Comparison of ENCODE assay signal across 9 cellular contexts in the genomic region with DNA sequence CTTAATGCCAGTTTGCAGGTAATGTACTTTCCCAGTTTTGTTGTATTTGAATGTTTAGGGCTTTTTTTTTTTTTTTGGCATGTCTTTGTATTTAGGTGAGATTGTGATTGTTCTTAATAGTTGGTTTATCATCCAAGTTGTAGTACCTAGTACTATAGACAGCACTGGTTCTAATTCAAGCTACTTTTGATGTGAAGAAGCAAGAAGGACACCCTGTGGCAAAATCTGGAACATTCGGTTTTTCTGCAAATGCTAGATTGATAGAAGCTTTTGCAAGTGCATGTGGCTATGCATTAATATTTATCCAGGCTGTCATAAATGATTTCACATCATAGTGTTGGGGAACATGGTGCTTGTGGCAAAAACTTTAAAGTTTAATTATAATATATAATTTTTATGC.
DNase-seq lines count a peak whose midpoint lies in the region; ATAC-seq, FAIRE-seq and TF ChIP-seq lines count a peak whose summit lies in the region.
"Had no signal": no experiment of that assay in that cellular context is flagged by ENCODE, and none has a peak within 500 bp of the region (broad histone marks: within the 10 kb centered on the region; RNA-seq: fewer than 3 reads in every experiment).

No MANE protein-coding gene starts in this region.

- no peak overlapping the region for H2BK15ac ChIP-seq in neuronal stem cell (ENCODE audit: low read length)

- H2AFZ ChIP-seq in GM12878 (ENCODE audit: control insufficient read depth, low read depth, low read length) (no peak overlapping the region), neuronal stem cell (ENCODE audit: low read length) (no peak overlapping the region)

- no peak overlapping the region for H3K23ac ChIP-seq in neuronal stem cell (ENCODE audit: low read depth, low read length, poor library complexity)

- H3K27ac ChIP-seq in GM12878 (ENCODE audit: control insufficient read depth, insufficient read depth) (no peak overlapping the region), neuronal stem cell (replicated peaks; ENCODE audit: low read length) (no peak overlapping the region)
- H3K27ac ChIP-seq: SJSA1 had no signal

- DNase-seq in NCI-H1694 (lab: John Stamatoyannopoulos, UW), result peak; percentile 69
- peak; percentile 15 for DNase-seq in GM12878 (ENCODE audit: low read depth, low spot score)
- peak; percentile 14 for DNase-seq in neuronal stem cell (ENCODE audit: low spot score)
- DNase-seq in stimulated activated CD4-positive, alpha-beta T cell treated with anti-CD3 and anti-CD28 coated beads, Interleukin-2, amount 100 ng/mL, for 48 hours, result no peak
- no peak for DNase-seq in GDM1 (lab: John Stamatoyannopoulos, UW)

- H2AK5ac ChIP-seq in neuronal stem cell (ENCODE audit: low read depth, low read length), result no peak overlapping the region

- in situ Hi-C loops in GM12878 (cut with MboI), result loop anchor here (25.0 kb wide), 1 partner anchor 626 kb away; no protein-coding TSS in a partner anchor

- no peak overlapping the region for H2BK5ac ChIP-seq in neuronal stem cell (ENCODE audit: low read length)

- POLR2A ChIA-PET in GM12878 (lab: Charles Lee), result interaction anchor here (0.7 kb wide), 1 partner anchor 237 kb away, joined by 4 read pairs; no protein-coding TSS in a partner anchor

- no peak overlapping the region for H3K4me3 ChIP-seq in GM12878
- H3K4me3 ChIP-seq in neuronal stem cell (ENCODE audit: low read length in 2 of 2), result no peak overlapping the region
- H3K4me3 ChIP-seq: SJSA1 had no signal

- peak; percentile 70 for FAIRE-seq in GM12878 (lab: Jason Lieb, UNC)

- no peak overlapping the region for H2BK120ac ChIP-seq in neuronal stem cell (ENCODE audit: low read depth, low read length)

- no peak overlapping the region for H3K14ac ChIP-seq in neuronal stem cell (ENCODE audit: low read length)

- RAD21 ChIA-PET in GM12878 (lab: Charles Lee; ENCODE audit: unreplicated experiment), result interaction anchor here (0.7 to 3.8 kb wide), 17 partner anchors 10 to 1919 kb away, joined by 3 to 19 read pairs (median 4); no protein-coding TSS in a partner anchor

- no peaks in the 10 kb centered on the region for H3K79me1 ChIP-seq in neuronal stem cell (ENCODE audit: low read depth, low read length)

- H3K9ac ChIP-seq in GM12878 (ENCODE audit: control insufficient read depth, insufficient read depth, low read length), result no peak overlapping the region
- H3K9ac ChIP-seq in neuronal stem cell (ENCODE audit: low read depth, low read length, poor library complexity), result no peak overlapping the region

- peak; percentile 80 for TF ChIP-seq RAD21 in GM12878 (IDR thresholded peaks at IDR 0.05; ENCODE audit: insufficient read depth, low read depth, low read length)

- no peak overlapping the region for H2BK12ac ChIP-seq in neuronal stem cell (ENCODE audit: low read length)

- TF ChIP-seq POLR2A in GM12878 (IDR thresholded peaks at IDR 0.05; ENCODE audit: low read depth, low read length), result no peak

- H3K27me3 ChIP-seq in GM12878 (replicated peaks in 1 of 2; ENCODE audit: control insufficient read depth in 2 of 2, insufficient read depth in 2 of 2, low read length in 1 of 2) (no peaks in the 10 kb centered on the region), neuronal stem cell (ENCODE audit: control insufficient read depth in 3 of 3, insufficient read depth in 3 of 3, low read depth in 1 of 3, low read length in 3 of 3) (no peaks in the 10 kb centered on the region)

- CTCF ChIA-PET in GM12878 (lab: Yijun Ruan, JAX), result interaction anchor here (0.6 to 1.7 kb wide), 16 partner anchors 10 to 1278 kb away, joined by 3 to 16 read pairs (median 4); no protein-coding TSS in a partner anchor

- H4K20me1 ChIP-seq in GM12878 (ENCODE audit: control insufficient read depth, insufficient read depth), result no peaks in the 10 kb centered on the region

- WGBS in GM12878 (ENCODE audit: insufficient coverage, insufficient replicate concordance, low lambda C conversion rate, missing lambda C conversion rate), result 21% methylated on average over 1 of the region's 1 CpG
- no CpG with 5 or more reads among the region's 1 CpG for WGBS in neuronal stem cell (ENCODE audit: extremely low coverage in 2 of 2, insufficient read length in 2 of 2, insufficient replicate concordance in 1 of 2), 2 donors

- H3K4me1 ChIP-seq in GM12878 (ENCODE audit: control insufficient read depth, insufficient read depth, low read length) (no peaks in the 10 kb centered on the region), neuronal stem cell (ENCODE audit: control insufficient read depth in 2 of 2, insufficient read depth in 1 of 2, low read depth in 1 of 2, low read length in 2 of 2) (peaks cover 0 to 15% of the 10 kb centered on the region in 2 donors)
- H3K4me1 ChIP-seq: SJSA1 had no signal

- TF ChIP-seq EP300 in GM12878 (IDR thresholded peaks at IDR 0.05; ENCODE audit: borderline replicate concordance in 1 of 2, control insufficient read depth in 1 of 2, low read depth in 2 of 2, low read length in 2 of 2), result no peak

- H3K9me3 ChIP-seq in GM12878 (replicated peaks; ENCODE audit: control insufficient read depth, insufficient read depth, low read length) (no peaks in the 10 kb centered on the region), neuronal stem cell (replicated peaks in 1 of 2; ENCODE audit: control insufficient read depth in 2 of 2, insufficient read depth in 1 of 2, low read depth in 1 of 2, low read length in 2 of 2) (no peaks in the 10 kb centered on the region)
- H3K9me3 ChIP-seq: SJSA1 had no signal

- H3K4ac ChIP-seq in neuronal stem cell (ENCODE audit: low read length), result no peak overlapping the region

- no TSS peak for BruUV-seq in GM12878 (replicated peaks; lab: Mats Ljungman, UMichigan)

- no peaks in the 10 kb centered on the region for H3K79me2 ChIP-seq in GM12878 (ENCODE audit: control insufficient read depth, insufficient read depth, low read length)

- H3K4me2 ChIP-seq in GM12878 (ENCODE audit: control insufficient read depth, insufficient read depth) (no peak overlapping the region), neuronal stem cell (ENCODE audit: insufficient read depth, low read length, poor library complexity, severe bottlenecking) (no peak overlapping the region)

- intact Hi-C loops in GM12878 (cut with micrococcal nuclease; ENCODE audit: unreplicated experiment), result loop anchor here (2.0 to 10.0 kb wide), 5 partner anchors 237 to 636 kb away; no protein-coding TSS in a partner anchor

- H4K8ac ChIP-seq in neuronal stem cell (ENCODE audit: low read depth, low read length), result no peak overlapping the region

- no peak overlapping the region for H3K18ac ChIP-seq in neuronal stem cell (ENCODE audit: low read length)

- no peak overlapping the region for H4K91ac ChIP-seq in neuronal stem cell (ENCODE audit: low read depth, low read length, poor library complexity)

- SMC1A ChIA-PET in GM12878 (lab: Charles Lee; ENCODE audit: uncharacterized antibody, unreplicated experiment), result interaction anchor here (0.5 to 4.2 kb wide), 16 partner anchors 10 to 638 kb away, joined by 3 to 29 read pairs (median 3); no protein-coding TSS in a partner anchor

- peak; percentile 30 to 55 (median 38); a peak in 5 of 6 replicates for TF ChIP-seq CTCF in GM12878 (IDR thresholded peaks at IDR 0.05 in 2 of 3, conservative IDR thresholded peaks at IDR 0.05 in 1 of 3; ENCODE audit: control insufficient read depth in 2 of 3, extremely low read depth in 1 of 3, insufficient read depth in 1 of 3, low read depth in 3 of 3, low read length in 3 of 3)

- H3K36me3 ChIP-seq in GM12878 (ENCODE audit: control insufficient read depth in 2 of 2, insufficient read depth in 2 of 2, low read length in 1 of 2) (no peaks in the 10 kb centered on the region), neuronal stem cell (replicated peaks in 1 of 2; ENCODE audit: control insufficient read depth in 2 of 2, insufficient read depth in 2 of 2, low read length in 2 of 2) (peaks cover 0 to 7% of the 10 kb centered on the region in 2 donors)
- H3K36me3 ChIP-seq: SJSA1 had no signal

- ATAC-seq in GM18868 (IDR thresholded peaks at IDR 0.05; ENCODE audit: unreplicated experiment), result peak; percentile 59
- peak; percentile 77 for ATAC-seq in GM12878
- ATAC-seq in GM21447 (IDR thresholded peaks at IDR 0.05; ENCODE audit: unreplicated experiment), result no peak
- ATAC-seq in GM19455 (IDR thresholded peaks at IDR 0.05; ENCODE audit: unreplicated experiment), result no peak

TF ChIP-seq in GM12878, 131 proteins besides CTCF, POLR2A, EP300 and RAD21:
- TF ChIP-seq, protein P1, sequence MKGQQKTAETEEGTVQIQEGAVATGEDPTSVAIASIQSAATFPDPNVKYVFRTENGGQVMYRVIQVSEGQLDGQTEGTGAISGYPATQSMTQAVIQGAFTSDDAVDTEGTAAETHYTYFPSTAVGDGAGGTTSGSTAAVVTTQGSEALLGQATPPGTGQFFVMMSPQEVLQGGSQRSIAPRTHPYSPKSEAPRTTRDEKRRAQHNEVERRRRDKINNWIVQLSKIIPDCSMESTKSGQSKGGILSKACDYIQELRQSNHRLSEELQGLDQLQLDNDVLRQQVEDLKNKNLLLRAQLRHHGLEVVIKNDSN (IDR thresholded peaks at IDR 0.05; ENCODE audit: borderline replicate concordance, extremely low read length, insufficient read depth, low read depth, low read length), result no peak
- peak; percentile 54; the same call in 1 of the 2 replicates for TF ChIP-seq SMC3 (IDR thresholded peaks at IDR 0.05; ENCODE audit: borderline replicate concordance, low read length)

Comparison
In these comparisons a context has a peak if more than half of its experiments do, and no peak if none do; other contexts are left out.
1. ATAC-seq: peak in GM18868 (single experiment) and GM12878 (single experiment); none in GM21447 (single experiment) and GM19455 (single experiment).
2. DNase-seq: peak in NCI-H1694 (single experiment), GM12878 (single experiment) and neuronal stem cell (single experiment); none in stimulated activated CD4-positive, alpha-beta T cell treated with anti-CD3 and anti-CD28 coated beads, Interleukin-2, amount 100 ng/mL, for 48 hours (0 of 2) and GDM1 (single experiment).